In genomic region chr17:29292071-29292991, GRCh38 we compare ENCODE assay signal across 9 cellular contexts. TPM values are rescaled to one million over a fixed set of nuclear protein-coding genes. Genes with fewer than 3 reads are reported as not detected.
DNase-seq lines count a peak whose midpoint lies in the region; ATAC-seq and TF ChIP-seq lines count a peak whose summit lies in the region.
"Had no signal": no experiment of that assay in that cellular context is flagged by ENCODE, and none has a peak within 500 bp of the region (broad histone marks: within the 10 kb centered on the region; RNA-seq: fewer than 3 reads in every experiment).

No MANE protein-coding gene starts in this region.

- CTCF ChIA-PET in T-cell (lab: Charles Lee): interaction anchor here (0.6 to 1.4 kb wide), 16 partner anchors 9 to 832 kb away, joined by 3 to 14 read pairs (median 4); no protein-coding TSS in a partner anchor

- 1 to 2% (median 2%) methylated on average over 23 to 68 of the region's 77 CpGs for WGBS in psoas muscle, 3 donors

- peaks cover 57 to 68% (median 58%) of the 10 kb centered on the region in 3 donors for H3K4me1 Mint-ChIP-seq in T-cell

- no peaks in the 10 kb centered on the region for H3K27me3 Mint-ChIP-seq in T-cell

- no peaks in the 10 kb centered on the region for H3K9me3 ChIP-seq in psoas muscle

- peak overlapping the region; percentile 99 for H3K27ac ChIP-seq in psoas muscle

- DNase-seq in D341Med (ENCODE audit: low spot score): peak; percentile 84
- DNase-seq in HT1080 (ENCODE audit: low read depth): peak; percentile 28
- DNase-seq in T-cell: peak; percentile 13 to 63 (median 46)
- peak in 49 of 56 donors; percentile 4 to 75 (median 47) for DNase-seq in amygdala (lab: John Stamatoyannopoulos, UW)
- peak; percentile 81 for DNase-seq in left ventricle myocardium superior
- peak; percentile 72 to 81 for DNase-seq in psoas muscle
- DNase-seq in ureter (ENCODE audit: low spot score): peak; percentile 79

- H3K36me3 ChIP-seq in psoas muscle (ENCODE audit: insufficient read depth in 1 of 2, low read depth in 1 of 2): peaks cover 0 to 18% of the 10 kb centered on the region in 2 donors

- no peaks in the 10 kb centered on the region for H3K27me3 ChIP-seq in psoas muscle (ENCODE audit: insufficient read depth in 3 of 3, low read length in 2 of 3)

- TF ChIP-seq CTCF in psoas muscle (IDR thresholded peaks at IDR 0.05): no peak

- H3K27ac Mint-ChIP-seq in T-cell: peak overlapping the region; percentile 100

- intact Hi-C loops in left ventricle myocardium superior (cut with micrococcal nuclease) (no loop called here), psoas muscle (cut with DNase I) (loop anchor here in 1 of 2 donors (2.0 kb wide), 1 partner anchor 144 kb away; no protein-coding TSS in a partner anchor)

- no peaks in the 10 kb centered on the region for H3K9me3 Mint-ChIP-seq in T-cell

- peaks cover 13% of the 10 kb centered on the region for H3K36me3 Mint-ChIP-seq in T-cell

- POLR2A ChIA-PET in T-cell (lab: Charles Lee): interaction anchor here in 1 of 2 donors (0.6 to 0.7 kb wide), 6 partner anchors 16 to 443 kb away, joined by 3 to 7 read pairs (median 4); no protein-coding TSS in a partner anchor

- H3K4me1 ChIP-seq in psoas muscle: peaks cover 41% of the 10 kb centered on the region

- ATAC-seq in T-cell (replicated peaks in 1 of 4) (peak; percentile 1 to 12 (median 8)), left ventricle myocardium superior (peak; percentile 21), psoas muscle (peak; percentile 6 to 28 (median 15)), HG03520 (IDR thresholded peaks at IDR 0.05; ENCODE audit: unreplicated experiment) (no peak)

- peak overlapping the region; percentile 98 for H3K4me3 ChIP-seq in psoas muscle

- peak overlapping the region; percentile 99 to 100 (median 100) for H3K4me3 Mint-ChIP-seq in T-cell

RNA-seq across cellular contexts. Expression of gene NUFIP2, which starts 1.6 kb away (rescaled TPM):
- total RNA-seq in HT1080 (2014; rRNA removed; shearing (Covaris generic)): 23.6 and 34.0 TPM in 2 replicates
- polyA plus RNA-seq in HT1080 (2015; cell fraction: cytosol; rRNA removed): 15.3 and 20.0 TPM in 2 replicates
- 39.5 and 40.7 TPM in 2 replicates for polyA plus RNA-seq in HT1080 (2015; cell fraction: nucleus; rRNA removed)
- total RNA-seq in T-cell: 10 to 100 TPM; 60.7 to 76.2 (median 66.4) TPM
- total RNA-seq in left ventricle myocardium superior: 42.3 TPM
- 10 to 100 TPM; 31.1 to 50.0 (median 45.4) TPM for total RNA-seq in psoas muscle
- polyA plus RNA-seq in psoas muscle: 10 to 100 TPM in 2 of 3 donors, 1 to 10 TPM in 1; 7.3 to 16.5 (median 15.7) TPM
- 83.8 TPM for total RNA-seq in ureter

RNA-seq across cellular contexts. Expression of gene CRYBA1, which starts 45.7 kb away (rescaled TPM):
- total RNA-seq in HT1080 (2014; rRNA removed; shearing (Covaris generic)): not detected in 2 replicates
- polyA plus RNA-seq in HT1080 (2015; cell fraction: cytosol; rRNA removed): 0.12 TPM in 1 of 2 replicates, not detected in the other
- polyA plus RNA-seq in HT1080 (2015; cell fraction: nucleus; rRNA removed): not detected in 2 replicates
- total RNA-seq in T-cell (not detected), left ventricle myocardium superior (not detected), psoas muscle (not detected), ureter (not detected)
- not detected for polyA plus RNA-seq in psoas muscle
- total RNA-seq: dermis microvascular lymphatic vessel endothelial cell had no signal

Comparison
In these comparisons a context has a peak if more than half of its experiments do, and no peak if none do; other contexts are left out.
1. DNase-seq: peak in every context shown above with its lines; median percentile 84 in D341Med; 81 in left ventricle myocardium superior; 79 in ureter; 76 in psoas muscle; 47 in amygdala; 46 in T-cell; 28 in HT1080.